8 cellular contexts compared by ENCODE assay signal in genomic region chr1:15835741-15836510, GRCh38. TPM values are rescaled to one million over a fixed set of nuclear protein-coding genes. Genes with fewer than 3 reads are reported as not detected.
DNase-seq lines count a peak whose midpoint lies in the region; ATAC-seq and TF ChIP-seq lines count a peak whose summit lies in the region.

No MANE protein-coding gene starts in this region.

- TF ChIP-seq CTCF in choroid plexus epithelial cell (conservative IDR thresholded peaks at IDR 0.05; ENCODE audit: low read depth, low read length) (no peak), kidney epithelial cell (IDR thresholded peaks at IDR 0.05; ENCODE audit: insufficient read depth, low read length, poor library complexity, severe bottlenecking) (no peak)

- ATAC-seq in HG03442 (IDR thresholded peaks at IDR 0.05; ENCODE audit: unreplicated experiment): peak; percentile 47

- no peaks in the 10 kb centered on the region for H3K36me3 ChIP-seq in kidney epithelial cell (ENCODE audit: control insufficient read depth, insufficient read depth, low read length)

- DNase-seq in AG20443 (ENCODE audit: low spot score) (peak; percentile 97), NCI-H524 (lab: John Stamatoyannopoulos, UW) (peak; percentile 97 to 99), choroid plexus epithelial cell (ENCODE audit: low read depth) (peak; percentile 99), kidney epithelial cell (ENCODE audit: low read depth) (peak; percentile 98)
- DNase-seq in activated CD4-positive, alpha-beta T cell treated with anti-CD3 and anti-CD28 coated beads for 4 hours: peak; percentile 99
- DNase-seq in stimulated activated CD4-positive, alpha-beta T cell treated with anti-CD3 and anti-CD28 coated beads, Interleukin-15, amount 100 ng/mL, for 1 hour (ENCODE audit: low read depth in 1 of 2, low spot score in 1 of 2): peak; percentile 99 to 100

- peak; percentile 67 for TF ChIP-seq POLR2A in GM19193 (IDR thresholded peaks at IDR 0.05; ENCODE audit: extremely low read depth, insufficient read depth, insufficient read length)

- H3K4me3 ChIP-seq in choroid plexus epithelial cell (ENCODE audit: low read depth, low read length): peak overlapping the region; percentile 77
- peak overlapping the region; percentile 80 for H3K4me3 ChIP-seq in kidney epithelial cell (ENCODE audit: low read depth, low read length)

- H3K27me3 ChIP-seq in kidney epithelial cell (ENCODE audit: control insufficient read depth, insufficient read depth, low read length): no peaks in the 10 kb centered on the region

RNA-seq across cellular contexts. Expression of gene SPEN, which starts 11.6 kb away (rescaled TPM):
- total RNA-seq in kidney epithelial cell: 24.0 and 29.1 TPM in 2 replicates

RNA-seq across cellular contexts. Expression of gene UQCRHL, which starts 28.5 kb away (rescaled TPM):
- total RNA-seq in kidney epithelial cell: 1.8 and 1.9 TPM in 2 replicates

Comparison
In these comparisons a context has a peak if more than half of its experiments do, and no peak if none do; other contexts are left out.
1. Peak in every context shown above with its lines: DNase-seq, ATAC-seq and H3K4me3 ChIP-seq.